28 cellular contexts compared by ENCODE assay signal in the genomic region with DNA sequence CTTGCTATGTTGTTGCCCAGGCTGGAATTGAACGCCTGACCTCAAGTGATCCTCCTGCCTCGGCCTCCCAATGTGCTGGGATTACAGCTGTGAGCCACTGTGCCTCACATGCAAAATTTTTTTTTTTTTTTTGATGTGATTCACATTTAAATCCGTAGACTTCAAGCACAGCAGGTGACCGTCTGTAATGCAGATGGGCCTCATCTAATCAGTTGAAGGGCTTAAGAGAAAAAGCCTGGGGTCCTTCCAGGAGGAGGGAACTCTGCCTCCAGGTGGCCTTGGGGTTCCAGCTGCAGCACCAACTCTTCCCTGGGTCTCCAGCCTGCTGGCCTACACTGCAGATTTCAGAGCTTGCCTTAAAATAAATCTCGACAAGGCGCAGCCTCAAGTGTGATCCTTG. TPM values are rescaled to one million over a fixed set of nuclear protein-coding genes. Genes with fewer than 3 reads are reported as not detected.
A peak's percentile ranks its signal among the peaks of the same experiment; 100 is the strongest.
DNase-seq lines count a peak whose midpoint lies in the region; ATAC-seq, FAIRE-seq and TF ChIP-seq lines count a peak whose summit lies in the region.
"Had no signal": no experiment of that assay in that cellular context is flagged by ENCODE, and none has a peak within 500 bp of the region (broad histone marks: within the 10 kb centered on the region; RNA-seq: fewer than 3 reads in every experiment).

No MANE protein-coding gene starts in this region.

- H4K5ac ChIP-seq in H1 (ENCODE audit: insufficient read length, low read depth, low read length) = no peak overlapping the region

- H2BK20ac ChIP-seq in H1 (ENCODE audit: low read length) = no peak overlapping the region

- no peak overlapping the region for H3K18ac ChIP-seq in H1 (ENCODE audit: extremely low read depth, low read length)

- no peak overlapping the region for H2BK120ac ChIP-seq in H1 (replicated peaks; ENCODE audit: low read depth, low read length)

- BruUV-seq in K562 (replicated peaks; lab: Mats Ljungman, UMichigan) = no TSS peak

- no peak overlapping the region for H2AK5ac ChIP-seq in H1 (ENCODE audit: low read depth, low read length)

- H4K8ac ChIP-seq in H1 (ENCODE audit: extremely low read depth, insufficient read depth, low read length) = no peak overlapping the region; the same call in 1 of the 2 replicates

- H3K4me2 ChIP-seq in K562 (ENCODE audit: insufficient read depth, low read length) (no peak overlapping the region), H1 (ENCODE audit: insufficient read depth in 1 of 2, low read depth in 2 of 2, low read length in 2 of 2) (no peak overlapping the region)

- H3K4me3 Mint-ChIP-seq in activated CD4-positive, alpha-beta T cell treated with anti-CD3 and anti-CD28 coated beads, Interleukin-2, amount 10 ng/mL, durations not matched to agents 7 days and 5 days = no peak overlapping the region
- H3K4me3 Mint-ChIP-seq: CD14-positive monocyte; CD4-positive, alpha-beta memory T cell; CD4-positive, CD25-positive, alpha-beta regulatory T cell; CD8-positive, alpha-beta memory T cell had no signal

- no peak overlapping the region for H3K14ac ChIP-seq in H1 (ENCODE audit: insufficient read length)

- no peak overlapping the region for H2BK15ac ChIP-seq in H1 (ENCODE audit: low read length)

- H3K79me1 ChIP-seq in H1 (ENCODE audit: low read depth, low read length) = no peaks in the 10 kb centered on the region

- no peak overlapping the region for H3K27ac Mint-ChIP-seq in activated CD4-positive, alpha-beta T cell treated with anti-CD3 and anti-CD28 coated beads, Interleukin-2, amount 10 ng/mL, durations not matched to agents 7 days and 5 days
- H3K27ac Mint-ChIP-seq: CD4-positive, alpha-beta memory T cell; CD8-positive, alpha-beta memory T cell had no signal

- CTCF ChIA-PET in HEK293T (lab: Yijun Ruan, JAX) = interaction anchor here (0.8 kb wide), 1 partner anchor 92 kb away, joined by 4 read pairs; no protein-coding TSS in a partner anchor
- CTCF ChIA-PET in RWPE1 (lab: Yijun Ruan, JAX) = no interaction called here
- CTCF ChIA-PET in K562 (lab: Yijun Ruan, JAX; ENCODE audit: low intra/inter-chr PET ratio) = no interaction called here
- CTCF ChIA-PET in H1 (lab: Charles Lee; ENCODE audit: partially characterized antibody) = interaction anchor here (0.6 to 1.6 kb wide), 7 partner anchors 8 to 495 kb away, joined by 3 to 6 read pairs (median 4); no protein-coding TSS in a partner anchor
- CTCF ChIA-PET in activated CD4-positive, alpha-beta T cell treated with anti-CD3 and anti-CD28 coated beads, Interleukin-2, amount 10 ng/mL, durations not matched to agents 7 days and 5 days (lab: Charles Lee) = no interaction called here

- WGBS in K562 (ENCODE audit: insufficient coverage, low coverage, missing lambda C conversion rate) = 47% methylated on average over 6 of the region's 6 CpGs
- WGBS in H1 (ENCODE audit: extremely low coverage in 1 of 2, insufficient coverage in 1 of 2, insufficient read length in 1 of 2, insufficient replicate concordance in 2 of 2, low coverage in 1 of 2, low lambda C conversion rate in 2 of 2, missing lambda C conversion rate in 1 of 2), 2 experiments = 97% methylated on average over 6 of the region's 6 CpGs; no CpG with 5 or more reads in 1 of the 2 experiments

- H3K36me3 ChIP-seq in K562 (ENCODE audit: control insufficient read depth, insufficient read depth, low read length) (no peaks in the 10 kb centered on the region), H1 (ENCODE audit: control insufficient read depth in 2 of 4, insufficient read depth in 4 of 4, low read length in 3 of 4) (no peaks in the 10 kb centered on the region)
- H3K36me3 ChIP-seq: BE2C had no signal

- TF ChIP-seq RAD21 in K562 (CRISPR knock-in tag; conservative IDR thresholded peaks at IDR 0.05 in 1 of 2, IDR thresholded peaks at IDR 0.05 in 1 of 2) = no peak
- TF ChIP-seq RAD21 in H1 (IDR thresholded peaks at IDR 0.05 in 1 of 2, conservative IDR thresholded peaks at IDR 0.05 in 1 of 2; ENCODE audit: low read depth in 2 of 2, low read length in 2 of 2) = no peak

- no peak for TF ChIP-seq POLR2A in K562 (conservative IDR thresholded peaks at IDR 0.05)
- no peak for TF ChIP-seq POLR2A in H1 (IDR thresholded peaks at IDR 0.05; ENCODE audit: control extremely low read depth in 1 of 2, low read depth in 2 of 2, low read length in 2 of 2)

- POLR2A ChIA-PET in HEK293T (lab: Yijun Ruan, JAX) = no interaction called here
- POLR2A ChIA-PET in RWPE1 (lab: Yijun Ruan, JAX; ENCODE audit: low non-redundant PET) = no interaction called here
- POLR2A ChIA-PET in K562 (lab: Yijun Ruan, JAX) = interaction anchor here (1.0 kb wide), 1 partner anchor 20 kb away, joined by 3 read pairs; no protein-coding TSS in a partner anchor
- POLR2A ChIA-PET in H1 (lab: Charles Lee; ENCODE audit: partially characterized antibody) = interaction anchor here (1.0 to 5.6 kb wide), 3 partner anchors 10 to 42 kb away, joined by 3 to 37 read pairs (median 6); a partner anchor contains a TSS
- POLR2A ChIA-PET in activated CD4-positive, alpha-beta T cell treated with anti-CD3 and anti-CD28 coated beads, Interleukin-2, amount 10 ng/mL, durations not matched to agents 7 days and 5 days (lab: Charles Lee) = no interaction called here

- H3K56ac ChIP-seq in H1 (replicated peaks; ENCODE audit: insufficient read length, low read depth, low read length) = no peak overlapping the region

- H2AFZ ChIP-seq in K562 (ENCODE audit: low read depth, low read length) (no peak overlapping the region), H1 (ENCODE audit: low read length) (no peak overlapping the region)

- intact Hi-C loops in K562 (cut with micrococcal nuclease) = no loop called here

- peaks cover 8% of the 10 kb centered on the region for H3K4me1 Mint-ChIP-seq in activated CD4-positive, alpha-beta T cell treated with anti-CD3 and anti-CD28 coated beads, Interleukin-2, amount 10 ng/mL, durations not matched to agents 7 days and 5 days
- H3K4me1 Mint-ChIP-seq: CD14-positive monocyte; CD4-positive, CD25-positive, alpha-beta regulatory T cell had no signal

- H3K27me3 Mint-ChIP-seq in activated CD4-positive, alpha-beta T cell treated with anti-CD3 and anti-CD28 coated beads, Interleukin-2, amount 10 ng/mL, durations not matched to agents 7 days and 5 days = no peaks in the 10 kb centered on the region
- H3K27me3 Mint-ChIP-seq: CD4-positive, alpha-beta memory T cell; CD4-positive, CD25-positive, alpha-beta regulatory T cell had no signal

- no peak overlapping the region for H2BK12ac ChIP-seq in H1 (ENCODE audit: low read depth, low read length)

- H3K27me3 ChIP-seq in K562 (ENCODE audit: control insufficient read depth in 2 of 2, insufficient read depth in 2 of 2, low read length in 2 of 2) = peaks cover 5 to 31% of the 10 kb centered on the region in 2 experiments; a peak in 4 of 5 replicates
- no peaks in the 10 kb centered on the region for H3K27me3 ChIP-seq in H1 (replicated peaks in 1 of 4; ENCODE audit: control insufficient read depth in 3 of 4, extremely low read depth in 1 of 4, insufficient read depth in 3 of 4, low read length in 3 of 4)
- H3K27me3 ChIP-seq: BE2C, BLaER1 had no signal

- no peak for ATAC-seq in K562
- ATAC-seq in GM19463 (IDR thresholded peaks at IDR 0.05; ENCODE audit: unreplicated experiment) = no peak
- no peak for ATAC-seq in HG03457 (IDR thresholded peaks at IDR 0.05; ENCODE audit: unreplicated experiment)
- ATAC-seq: GM12878 had no signal

- no peaks in the 10 kb centered on the region for H3K9me1 ChIP-seq in K562 (ENCODE audit: control insufficient read depth, insufficient read depth, low read length)

- no peaks in the 10 kb centered on the region for H3K79me2 ChIP-seq in K562 (ENCODE audit: control insufficient read depth, insufficient read depth, low read length)
- no peaks in the 10 kb centered on the region for H3K79me2 ChIP-seq in H1 (ENCODE audit: control insufficient read depth in 1 of 2, insufficient read depth in 2 of 2, low read length in 2 of 2)

- peaks cover 6% of the 10 kb centered on the region; the same call in 1 of the 2 replicates for H4K20me1 ChIP-seq in K562 (replicated peaks; ENCODE audit: control insufficient read depth, insufficient read depth, low read length)
- H4K20me1 ChIP-seq in H1 (replicated peaks in 1 of 2; ENCODE audit: control insufficient read depth in 1 of 2, insufficient read depth in 2 of 2, low read length in 2 of 2) = peaks cover 0 to 4% of the 10 kb centered on the region in 2 experiments

- H3K9me3 ChIP-seq in K562 (replicated peaks; ENCODE audit: control insufficient read depth, insufficient read depth, low read depth, low read length) (no peaks in the 10 kb centered on the region), H1 (ENCODE audit: insufficient read depth in 2 of 2, low read depth in 1 of 2, low read length in 1 of 2) (no peaks in the 10 kb centered on the region)
- H3K9me3 ChIP-seq: BE2C, BLaER1 had no signal

- no peak overlapping the region for H2BK5ac ChIP-seq in H1 (ENCODE audit: low read depth, low read length)

- no peak overlapping the region for H3K4ac ChIP-seq in H1 (replicated peaks; ENCODE audit: insufficient read length, low read depth, low read length)

- H3K4me1 ChIP-seq in K562 (replicated peaks in 1 of 2; ENCODE audit: control insufficient read depth in 2 of 2, insufficient read depth in 2 of 2, low read length in 2 of 2) (peaks cover 0 to 27% of the 10 kb centered on the region in 2 experiments; a peak in 3 of 5 replicates), H1 (replicated peaks in 1 of 4; ENCODE audit: control insufficient read depth in 3 of 4, insufficient read depth in 4 of 4, low read length in 3 of 4) (peaks cover 0 to 5% (median under 1%) of the 10 kb centered on the region in 4 experiments; a peak in 5 of 7 replicates)
- H3K4me1 ChIP-seq: BE2C had no signal

- H3K9ac ChIP-seq in K562 (ENCODE audit: insufficient read depth in 1 of 2, low read depth in 2 of 2, low read length in 2 of 2) = no peak overlapping the region
- no peak overlapping the region for H3K9ac ChIP-seq in H1 (replicated peaks in 1 of 4; ENCODE audit: extremely low read depth in 1 of 4, low read depth in 3 of 4, low read length in 3 of 4)
- H3K9ac ChIP-seq: BLaER1 had no signal

- no peak for TF ChIP-seq EP300 in K562 (IDR thresholded peaks at IDR 0.05; ENCODE audit: low read length)
- no peak for TF ChIP-seq EP300 in H1 (IDR thresholded peaks at IDR 0.05; ENCODE audit: borderline replicate concordance in 1 of 2, low read depth in 2 of 2, low read length in 2 of 2)

- H3K36me3 Mint-ChIP-seq in activated CD4-positive, alpha-beta T cell treated with anti-CD3 and anti-CD28 coated beads, Interleukin-2, amount 10 ng/mL, durations not matched to agents 7 days and 5 days (ENCODE audit: low read depth) = no peaks in the 10 kb centered on the region
- H3K36me3 Mint-ChIP-seq: CD4-positive, alpha-beta memory T cell; CD8-positive, alpha-beta memory T cell had no signal

- no peak overlapping the region for H4K91ac ChIP-seq in H1 (replicated peaks; ENCODE audit: insufficient read length, low read length)

- H3K9me3 Mint-ChIP-seq in activated CD4-positive, alpha-beta T cell treated with anti-CD3 and anti-CD28 coated beads, Interleukin-2, amount 10 ng/mL, durations not matched to agents 7 days and 5 days = no peaks in the 10 kb centered on the region
- H3K9me3 Mint-ChIP-seq: CD4-positive, alpha-beta memory T cell; CD8-positive, alpha-beta memory T cell had no signal

- peak overlapping the region; percentile 8; the same call in 1 of the 2 replicates for H3K27ac ChIP-seq in RWPE1
- H3K27ac ChIP-seq in K562 (ENCODE audit: extremely low read depth, low read depth, low read length) = no peak overlapping the region
- H3K27ac ChIP-seq in H1 (ENCODE audit: low read depth, low read length) = no peak overlapping the region
- H3K27ac ChIP-seq: BLaER1 had no signal

- no peaks in the 10 kb centered on the region for H3K23me2 ChIP-seq in H1 (ENCODE audit: low read depth, low read length)

- H3K23ac ChIP-seq in H1 (ENCODE audit: insufficient read length) = no peak overlapping the region

- H3K4me3 ChIP-seq in K562 (no peak overlapping the region), H1 (ENCODE audit: extremely low read depth in 1 of 4, insufficient read depth in 2 of 4, low read depth in 3 of 4, low read length in 4 of 4) (no peak overlapping the region)
- H3K4me3 ChIP-seq: BLaER1, GM12878 had no signal

- in situ Hi-C loops in K562 (cut with MboI) = no loop called here

- FAIRE-seq in K562 (lab: Jason Lieb, UNC) (no peak), H1 (lab: Jason Lieb, UNC) (no peak), frontal cortex (lab: Jason Lieb, UNC) (no peak)
- FAIRE-seq: A204.1, GM12878, GM12892, GM18507 had no signal

- DNase-seq in HEK293T (ENCODE audit: extremely low spot score) = no peak
- no peak for DNase-seq in RWPE1 (ENCODE audit: low spot score)
- no peak for DNase-seq in K562 (ENCODE audit: extremely low read depth in 1 of 4, low spot score in 3 of 4)
- no peak for DNase-seq in H1 (ENCODE audit: low read depth in 1 of 2, low spot score in 2 of 2)
- no peak for DNase-seq in frontal cortex (ENCODE audit: low spot score in 2 of 2)
- no peak for DNase-seq in activated CD4-positive, alpha-beta T cell treated with anti-CD3 and anti-CD28 coated beads, Interleukin-2, amount 10 ng/mL, durations not matched to agents 7 days and 5 days
- DNase-seq: 8988T; ACHN; BE2C; C1 segment of cervical spinal cord; CD4-positive, alpha-beta memory T cell; CD4-positive, CD25-positive, alpha-beta regulatory T cell; CD8-positive, alpha-beta memory T cell; COR-L47; DMS 273 treated with DMSO at 0.1 percent for 48 hours; DMS153; DMS79; DND-41; EL; GDM1 had no signal

- no peak for TF ChIP-seq CTCF in RWPE1 (conservative IDR thresholded peaks at IDR 0.05; ENCODE audit: low read depth)
- no peak for TF ChIP-seq CTCF in K562 (IDR thresholded peaks at IDR 0.05 in 2 of 3, conservative IDR thresholded peaks at IDR 0.05 in 1 of 3; ENCODE audit: insufficient read depth in 2 of 3, low read depth in 1 of 3, low read length in 3 of 3)
- TF ChIP-seq CTCF in H1 (IDR thresholded peaks at IDR 0.05; ENCODE audit: control extremely low read depth in 1 of 3, insufficient read depth in 1 of 3, low read depth in 1 of 3, low read length in 3 of 3) = no peak

RNA-seq across cellular contexts. Expression of a gene that starts 43.6 kb away (rescaled TPM):
- total RNA-seq in K562 (2011; cell fraction: chromatin; rRNA removed; ENCODE audit: low replicate concordance) = 7.1 and 17.3 TPM in 2 replicates
- 18.6 and 27.0 TPM in 2 replicates for total RNA-seq in K562 (2011; cell fraction: nucleolus; rRNA removed)
- total RNA-seq in K562 (2011; cell fraction: nucleoplasm; rRNA removed) = 12.8 and 19.0 TPM in 2 replicates
- total RNA-seq in K562 (2014; rRNA removed) (3.9 and 4.1 TPM in 2 replicates), K562 (2014; rRNA removed; fragmentation: Illumina TruSeq; extraction: Trizol) (1.7 and 2.1 TPM in 2 replicates), K562 (2015; rRNA removed; fragmentation: Illumina TruSeq; extraction: Trizol) (1.9 and 2.0 TPM in 2 replicates), K562 (2021) (2.9 and 3.1 TPM in 2 replicates), frontal cortex (1.2 TPM)
- polyA plus RNA-seq in K562 (2011; rRNA removed) (2.7 and 4.7 TPM in 2 replicates), K562 (2014; fragmentation: Illumina TruSeq; extraction: Trizol) (0.79 and 1.0 TPM in 2 replicates), K562 (2014; fragmentation: Nextera tagmentation; extraction: Ambion mirVana) (under 1 TPM; 0.06 to 0.18 TPM), K562 (2014; rRNA removed) (2.5 and 2.7 TPM in 2 replicates), H1 (2011; rRNA removed) (7.4 and 12.1 TPM in 2 replicates)
- polyA plus RNA-seq in K562 (2011; cell fraction: cytosol; rRNA removed) = 5.2 and 6.5 TPM in 2 replicates
- 8.7 and 19.6 TPM in 2 replicates for polyA plus RNA-seq in K562 (2011; cell fraction: nucleus; rRNA removed)
- polyA plus RNA-seq in K562 (2012) = 2.9 and 8.2 TPM in 2 replicates
- polyA minus RNA-seq in K562 (2011; rRNA and poly(A)+ RNA removed) = 3.5 and 5.2 TPM in 2 replicates
- 4.3 and 18.2 TPM in 2 replicates for polyA minus RNA-seq in K562 (2011; cell fraction: cytosol; rRNA and poly(A)+ RNA removed)
- polyA minus RNA-seq in K562 (2011; cell fraction: nucleus; rRNA and poly(A)+ RNA removed) = 17.8 and 31.2 TPM in 2 replicates
- total RNA-seq in H1 (2021; fragmentation: NEBNext Ultra II Directional; extraction: Animal tissue kit (Norgen Biotek cat#: 25700)) = 11.0 and 11.4 TPM in 2 replicates
- polyA plus RNA-seq in H1 (2011; cell fraction: cytosol; rRNA removed) = 12.6 TPM
- polyA plus RNA-seq in H1 (2011; cell fraction: nucleus; rRNA removed) = 18.4 TPM
- 4.8 to 6.5 TPM (median 5.8 TPM) in 4 replicates for polyA plus RNA-seq in H1 (2012, experiment 1 of 2)
- 5.3 TPM for polyA plus RNA-seq in H1 (2012, experiment 2 of 2)
- 7.8 TPM for polyA plus RNA-seq in H1 (2013, experiment 1 of 2)
- 8.5 TPM for polyA plus RNA-seq in H1 (2013, experiment 2 of 2)
- polyA minus RNA-seq in H1 (2011; rRNA and poly(A)+ RNA removed) = 7.5 and 8.3 TPM in 2 replicates
- 13.9 TPM for polyA minus RNA-seq in H1 (2011; cell fraction: cytosol; rRNA and poly(A)+ RNA removed)
- polyA minus RNA-seq in H1 (2011; cell fraction: nucleus; rRNA and poly(A)+ RNA removed) = 47.7 TPM
- total RNA-seq in activated CD4-positive, alpha-beta T cell treated with anti-CD3 and anti-CD28 coated beads, Interleukin-2, amount 10 ng/mL, durations not matched to agents 7 days and 5 days = 10 to 100 TPM; 31.2 to 39.2 TPM

Comparison
In these comparisons a context has a peak if more than half of its experiments do, and no peak if none do; other contexts are left out.
1. CTCF ChIA-PET loops: an anchor here in HEK293T (0.8 kb wide) and H1 (0.6 to 1.6 kb wide); none called in RWPE1, K562 and activated CD4-positive, alpha-beta T cell treated with anti-CD3 and anti-CD28 coated beads, Interleukin-2, amount 10 ng/mL, durations not matched to agents 7 days and 5 days.
2. POLR2A ChIA-PET loops: an anchor here in K562 (1.0 kb wide) and H1 (1.0 to 5.6 kb wide); none called in HEK293T, RWPE1 and activated CD4-positive, alpha-beta T cell treated with anti-CD3 and anti-CD28 coated beads, Interleukin-2, amount 10 ng/mL, durations not matched to agents 7 days and 5 days.